ENCODE assay signal across 10 cellular contexts in the genomic region with DNA sequence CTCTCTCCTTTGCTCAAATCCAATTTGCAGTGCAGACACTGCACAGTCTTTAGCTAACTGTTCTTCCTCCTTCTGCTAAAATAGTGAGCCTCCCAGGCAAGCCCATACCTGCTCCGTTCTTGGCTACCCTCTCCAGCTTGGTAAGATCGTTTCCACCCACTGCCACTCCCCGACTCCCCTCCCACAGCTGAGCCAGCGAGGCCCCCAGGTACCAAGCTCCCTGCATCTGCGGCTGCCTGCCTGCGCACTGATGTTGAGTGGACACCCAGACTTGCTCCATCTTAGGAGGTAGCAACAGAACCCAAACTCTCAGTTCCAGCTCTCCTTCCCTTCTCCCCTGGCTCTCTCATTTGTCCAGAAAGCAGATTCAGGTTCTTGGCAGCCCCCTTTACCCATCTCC.
"Had no signal": no experiment of that assay in that cellular context is flagged by ENCODE, and none has a peak within 500 bp of the region (broad histone marks: within the 10 kb centered on the region; RNA-seq: fewer than 3 reads in every experiment).

No MANE protein-coding gene starts in this region.

- H3K9me3 ChIP-seq: adrenal gland, gastrocnemius medialis, heart left ventricle, thoracic aorta had no signal

- H3K27ac ChIP-seq: adrenal gland, epithelial cell of prostate, heart left ventricle had no signal

- H3K27me3 ChIP-seq: adrenal gland had no signal

- DNase-seq: activated CD4-positive, CD25-positive, alpha-beta regulatory T cell treated with anti-CD3 and anti-CD28 coated beads, Interleukin-2, amount 50 U/mL, for 72 hours; effector memory CD4-positive, alpha-beta T cell; mesendoderm; nephron progenitor cell; T-helper 1 cell had no signal

- H3K4me3 ChIP-seq: adrenal gland, gastrocnemius medialis, heart left ventricle, thoracic aorta had no signal

- H3K36me3 ChIP-seq: adrenal gland, gastrocnemius medialis, heart left ventricle, thoracic aorta had no signal
